29 cellular contexts compared by ENCODE assay signal in genomic region chrX:87968118-87968517, GRCh38.
"Had no signal": no experiment of that assay in that cellular context is flagged by ENCODE, and none has a peak within 500 bp of the region (broad histone marks: within the 10 kb centered on the region; RNA-seq: fewer than 3 reads in every experiment).

No MANE protein-coding gene starts in this region.

- ATAC-seq: naive thymus-derived CD8-positive, alpha-beta T cell; natural killer cell treated with Interleukin-12 subunit alpha and Interleukin-12 subunit beta and Interleukin-15 and Interleukin-18, amount 100 ng/mL, for 72 hours; psoas muscle; right cardiac atrium; sciatic nerve; stimulated activated memory B cell treated with anti-CD40 and anti-IgM and Interleukin-4, amounts not matched to agents 10 μg/mL and 1 μg/mL and 100 μg/mL, for 72 hours; stimulated activated naive CD8-positive, alpha-beta T cell treated with anti-CD3 and anti-CD28 coated beads, Interleukin-15, amount 100 ng/mL, for 72 hours; stimulated activated naive CD8-positive, alpha-beta T cell treated with anti-CD3 and anti-CD28 coated beads, Interleukin-15, Interleukin-2, amounts not matched to agents 100 U/mL and 50 U/mL, for 24 hours; upper lobe of right lung had no signal

- H3K36me3 ChIP-seq: neural progenitor cell, ovary, spleen, suprapubic skin, tibial artery, transverse colon, upper lobe of right lung, uterus had no signal

- H3K9me3 ChIP-seq: ovary, psoas muscle, spleen, suprapubic skin, testis, tibial artery, transverse colon, upper lobe of right lung, uterus had no signal

- H3K4me3 ChIP-seq: neural progenitor cell, ovary, psoas muscle, skin epidermis, smooth muscle cell, spleen, suprapubic skin, testis, tibial artery, transverse colon, upper lobe of right lung, uterus had no signal

- H3K4me2 ChIP-seq: neural progenitor cell, smooth muscle cell had no signal

- H3K9ac ChIP-seq: neural progenitor cell, parathyroid adenoma had no signal

- H2AFZ ChIP-seq: neural progenitor cell, parathyroid adenoma had no signal

- H3K4me1 ChIP-seq: neural progenitor cell, parathyroid adenoma, psoas muscle, spleen, suprapubic skin, testis, tibial artery, transverse colon, upper lobe of right lung, uterus had no signal

- H3K27me3 ChIP-seq: neural progenitor cell, ovary, spleen, suprapubic skin, testis, tibial artery, transverse colon, upper lobe of right lung, uterus had no signal

- H3K27ac ChIP-seq: neural progenitor cell, ovary, parathyroid adenoma, psoas muscle, skin epidermis, spleen, suprapubic skin, testis, tibial artery, transverse colon, upper lobe of right lung had no signal

- DNase-seq: naive thymus-derived CD8-positive, alpha-beta T cell; occipital lobe; ovary; posterior cingulate gyrus; psoas muscle; spleen; stimulated activated CD4-positive, alpha-beta T cell treated with anti-CD3 and anti-CD28 coated beads, Interleukin-12 subunit alpha, Interleukin-12 subunit beta, amount 100 ng/mL, for 4 hours; stimulated activated CD4-positive, alpha-beta T cell treated with anti-CD3 and anti-CD28 coated beads, Interleukin-1b, Interleukin-23, amount 100 ng/mL, for 48 hours; stimulated activated CD4-positive, alpha-beta T cell treated with anti-CD3 and anti-CD28 coated beads, Interleukin-4, amount 100 ng/mL, for 1 hour; stimulated activated CD4-positive, alpha-beta T cell treated with anti-CD3 and anti-CD28 coated beads, Interleukin-4, amount 100 ng/mL, for 4 hours; stimulated activated CD8-positive, alpha-beta memory T cell treated with anti-CD3 and anti-CD28 coated beads, Interleukin-4, amount 100 ng/mL, for 48 hours; stimulated activated naive CD4-positive, alpha-beta T cell; stimulated activated naive CD8-positive, alpha-beta T cell treated with anti-CD3 and anti-CD28 coated beads, Interleukin-15, amount 100 ng/mL, for 72 hours; stimulated activated naive CD8-positive, alpha-beta T cell treated with anti-CD3 and anti-CD28 coated beads, Interleukin-15, Interleukin-2, amounts not matched to agents 100 U/mL and 50 U/mL, for 24 hours; substantia nigra; testis; tibial artery; transverse colon; upper lobe of right lung; uterus had no signal
